In genomic region chr5:95780597-95780996, GRCh38 we compare ENCODE assay signal across 10 cellular contexts. TPM values are rescaled to one million over a fixed set of nuclear protein-coding genes. Genes with fewer than 3 reads are reported as not detected.
DNase-seq lines count a peak whose midpoint lies in the region; ATAC-seq, FAIRE-seq and TF ChIP-seq lines count a peak whose summit lies in the region.
"Had no signal": no experiment of that assay in that cellular context is flagged by ENCODE, and none has a peak within 500 bp of the region (broad histone marks: within the 10 kb centered on the region; RNA-seq: fewer than 3 reads in every experiment).

No MANE protein-coding gene starts in this region.

- no peak overlapping the region for H2BK12ac ChIP-seq in H1 (ENCODE audit: low read depth, low read length)

- no peak for TF ChIP-seq POLR2A in H1 (IDR thresholded peaks at IDR 0.05; ENCODE audit: control extremely low read depth in 1 of 2, low read depth in 2 of 2, low read length in 2 of 2)

- no peak overlapping the region for H2BK15ac ChIP-seq in H1 (ENCODE audit: low read length)

- no peak overlapping the region for H3K23ac ChIP-seq in H1 (ENCODE audit: insufficient read length)

- H3K4me2 ChIP-seq in H1 (ENCODE audit: insufficient read depth in 1 of 2, low read depth in 2 of 2, low read length in 2 of 2) = no peak overlapping the region

- H3K23me2 ChIP-seq in H1 (ENCODE audit: low read depth, low read length) = no peaks in the 10 kb centered on the region

- H3K27ac ChIP-seq in H1 (ENCODE audit: low read depth, low read length) (no peak overlapping the region), upper lobe of right lung (peak overlapping the region; percentile 15)

- TF ChIP-seq EP300 in H1 (IDR thresholded peaks at IDR 0.05; ENCODE audit: borderline replicate concordance in 1 of 2, low read depth in 2 of 2, low read length in 2 of 2) = no peak

- TF ChIP-seq CTCF in H1 (IDR thresholded peaks at IDR 0.05; ENCODE audit: control extremely low read depth in 1 of 3, insufficient read depth in 1 of 3, low read depth in 1 of 3, low read length in 3 of 3) (no peak), natural killer cell (IDR thresholded peaks at IDR 0.05) (no peak), upper lobe of right lung (IDR thresholded peaks at IDR 0.05) (no peak)

- H3K4me3 ChIP-seq in H1 (ENCODE audit: extremely low read depth in 1 of 4, insufficient read depth in 2 of 4, low read depth in 3 of 4, low read length in 4 of 4) (no peak overlapping the region), upper lobe of right lung (no peak overlapping the region)
- H3K4me3 ChIP-seq: MG63 had no signal

- H3K27me3 ChIP-seq in H1 (replicated peaks in 1 of 4; ENCODE audit: control insufficient read depth in 3 of 4, extremely low read depth in 1 of 4, insufficient read depth in 3 of 4, low read length in 3 of 4) (no peaks in the 10 kb centered on the region), upper lobe of right lung (no peaks in the 10 kb centered on the region)
- H3K27me3 ChIP-seq: MG63 had no signal

- DNase-seq in T-helper 2 cell treated with Interferon-gamma antibody and Interleukin-4, amounts not matched to agents 5 μg/mL and 100 μg/mL, for 36 hours (ENCODE audit: low spot score) = no peak
- no peak for DNase-seq in T-helper 2 cell
- no peak for DNase-seq in H1 (ENCODE audit: low read depth in 1 of 2, low spot score in 2 of 2)
- no peak for DNase-seq in natural killer cell
- no peak for DNase-seq in upper lobe of right lung
- no peak for DNase-seq in nucleus accumbens (lab: John Stamatoyannopoulos, UW)
- DNase-seq in NCI-H748 (lab: John Stamatoyannopoulos, UW; ENCODE audit: unreplicated experiment) = no peak
- no peak for DNase-seq in mucosa of gallbladder (ENCODE audit: low spot score)

- no peak overlapping the region for H3K18ac ChIP-seq in H1 (ENCODE audit: extremely low read depth, low read length)

- intact Hi-C loops in natural killer cell (cut with micrococcal nuclease) (loop anchor here (2.0 kb wide), 1 partner anchor 50 kb away; the partner anchor contains the start of gene RHOBTB3), upper lobe of right lung (cut with DNase I) (loop anchor here (5.0 kb wide), 1 partner anchor 67 kb away; no protein-coding TSS in a partner anchor)

- no peak for TF ChIP-seq RAD21 in H1 (IDR thresholded peaks at IDR 0.05 in 1 of 2, conservative IDR thresholded peaks at IDR 0.05 in 1 of 2; ENCODE audit: low read depth in 2 of 2, low read length in 2 of 2)

- H3K4me1 Mint-ChIP-seq in T-helper 2 cell treated with Interferon-gamma antibody and Interleukin-4, amounts not matched to agents 5 μg/mL and 100 μg/mL, for 36 hours (ENCODE audit: low read depth) = peaks cover 18% of the 10 kb centered on the region
- H3K4me1 Mint-ChIP-seq in natural killer cell = peaks cover 23 to 24% of the 10 kb centered on the region in 2 donors

- H4K20me1 ChIP-seq in H1 (replicated peaks in 1 of 2; ENCODE audit: control insufficient read depth in 1 of 2, insufficient read depth in 2 of 2, low read length in 2 of 2) = no peaks in the 10 kb centered on the region

- CTCF ChIA-PET in H1 (lab: Charles Lee; ENCODE audit: partially characterized antibody) = interaction anchor here (0.6 to 4.7 kb wide), 36 partner anchors 9 to 556 kb away, joined by 3 to 120 read pairs (median 7); partner anchors contain the start of genes GLRX, RFESD and RHOBTB3

- H3K36me3 Mint-ChIP-seq in T-helper 2 cell treated with Interferon-gamma antibody and Interleukin-4, amounts not matched to agents 5 μg/mL and 100 μg/mL, for 36 hours (ENCODE audit: low read depth) = no peaks in the 10 kb centered on the region
- H3K36me3 Mint-ChIP-seq in natural killer cell = peaks cover 5% of the 10 kb centered on the region

- H3K4me3 Mint-ChIP-seq in T-helper 2 cell treated with Interferon-gamma antibody and Interleukin-4, amounts not matched to agents 5 μg/mL and 100 μg/mL, for 36 hours = peak overlapping the region; percentile 68
- no peak overlapping the region for H3K4me3 Mint-ChIP-seq in natural killer cell
- H3K4me3 Mint-ChIP-seq: activated naive CD8-positive, alpha-beta T cell treated with anti-CD3 and anti-CD28 coated beads, Interleukin-2, amount 50 U/mL, for 24 hours had no signal

- no peak overlapping the region for H3K9ac ChIP-seq in H1 (replicated peaks in 1 of 4; ENCODE audit: extremely low read depth in 1 of 4, low read depth in 3 of 4, low read length in 3 of 4)

- H3K9me3 Mint-ChIP-seq in T-helper 2 cell treated with Interferon-gamma antibody and Interleukin-4, amounts not matched to agents 5 μg/mL and 100 μg/mL, for 36 hours = no peaks in the 10 kb centered on the region
- H3K9me3 Mint-ChIP-seq in natural killer cell = no peaks in the 10 kb centered on the region
- H3K9me3 Mint-ChIP-seq: activated naive CD8-positive, alpha-beta T cell treated with anti-CD3 and anti-CD28 coated beads, Interleukin-2, amount 50 U/mL, for 24 hours had no signal

- peaks cover under 1% of the 10 kb centered on the region for H3K27me3 Mint-ChIP-seq in T-helper 2 cell treated with Interferon-gamma antibody and Interleukin-4, amounts not matched to agents 5 μg/mL and 100 μg/mL, for 36 hours (ENCODE audit: low read depth)
- no peaks in the 10 kb centered on the region for H3K27me3 Mint-ChIP-seq in natural killer cell (ENCODE audit: low read depth in 2 of 2)
- H3K27me3 Mint-ChIP-seq: activated naive CD8-positive, alpha-beta T cell treated with anti-CD3 and anti-CD28 coated beads, Interleukin-2, amount 50 U/mL, for 24 hours had no signal

- POLR2A ChIA-PET in H1 (lab: Charles Lee; ENCODE audit: partially characterized antibody) = no interaction called here

- no peak overlapping the region for H3K27ac Mint-ChIP-seq in T-helper 2 cell treated with Interferon-gamma antibody and Interleukin-4, amounts not matched to agents 5 μg/mL and 100 μg/mL, for 36 hours
- H3K27ac Mint-ChIP-seq in natural killer cell = peak overlapping the region; percentile 76 to 79
- H3K27ac Mint-ChIP-seq: activated naive CD8-positive, alpha-beta T cell treated with anti-CD3 and anti-CD28 coated beads, Interleukin-2, amount 50 U/mL, for 24 hours had no signal

- no peak overlapping the region for H3K56ac ChIP-seq in H1 (replicated peaks; ENCODE audit: insufficient read length, low read depth, low read length)

- H3K36me3 ChIP-seq in H1 (ENCODE audit: control insufficient read depth in 2 of 4, insufficient read depth in 4 of 4, low read length in 3 of 4) (no peaks in the 10 kb centered on the region), upper lobe of right lung (no peaks in the 10 kb centered on the region)

- no peak overlapping the region for H2AFZ ChIP-seq in H1 (ENCODE audit: low read length)

- no peaks in the 10 kb centered on the region for H3K79me2 ChIP-seq in H1 (ENCODE audit: control insufficient read depth in 1 of 2, insufficient read depth in 2 of 2, low read length in 2 of 2)

- no peak overlapping the region for H2BK20ac ChIP-seq in H1 (ENCODE audit: low read length)

- no peak overlapping the region for H3K4ac ChIP-seq in H1 (replicated peaks; ENCODE audit: insufficient read length, low read depth, low read length)

- H4K91ac ChIP-seq in H1 (replicated peaks; ENCODE audit: insufficient read length, low read length) = no peak overlapping the region

- H2BK5ac ChIP-seq in H1 (ENCODE audit: low read depth, low read length) = no peak overlapping the region

- no peak for FAIRE-seq in H1 (lab: Jason Lieb, UNC)

- ATAC-seq in natural killer cell (peak in 1 of 3 donors; percentile 5), upper lobe of right lung (no peak)

- H3K9me3 ChIP-seq in H1 (ENCODE audit: insufficient read depth in 2 of 2, low read depth in 1 of 2, low read length in 1 of 2) (no peaks in the 10 kb centered on the region), upper lobe of right lung (no peaks in the 10 kb centered on the region)
- H3K9me3 ChIP-seq: MG63 had no signal

- H3K4me1 ChIP-seq in H1 (replicated peaks in 1 of 4; ENCODE audit: control insufficient read depth in 3 of 4, insufficient read depth in 4 of 4, low read length in 3 of 4) = no peaks in the 10 kb centered on the region
- peaks cover 20% of the 10 kb centered on the region for H3K4me1 ChIP-seq in upper lobe of right lung

- H4K5ac ChIP-seq in H1 (ENCODE audit: insufficient read length, low read depth, low read length) = no peak overlapping the region

- H2BK120ac ChIP-seq in H1 (replicated peaks; ENCODE audit: low read depth, low read length) = no peak overlapping the region

- 92% methylated on average over 7 of the region's 7 CpGs; no CpG with 5 or more reads in 1 of the 2 experiments for WGBS in H1 (ENCODE audit: extremely low coverage in 1 of 2, insufficient coverage in 1 of 2, insufficient read length in 1 of 2, insufficient replicate concordance in 2 of 2, low coverage in 1 of 2, low lambda C conversion rate in 2 of 2, missing lambda C conversion rate in 1 of 2), 2 experiments

- no peak overlapping the region for H3K14ac ChIP-seq in H1 (ENCODE audit: insufficient read length)

- no peak overlapping the region for H2AK5ac ChIP-seq in H1 (ENCODE audit: low read depth, low read length)

- no peak overlapping the region for H4K8ac ChIP-seq in H1 (ENCODE audit: extremely low read depth, insufficient read depth, low read length)

- H3K79me1 ChIP-seq in H1 (ENCODE audit: low read depth, low read length) = no peaks in the 10 kb centered on the region

RNA-seq across cellular contexts. Expression of gene GLRX, which starts 41.9 kb away (rescaled TPM):
- 21.6 and 22.9 TPM in 2 replicates for total RNA-seq in H1 (2021; fragmentation: NEBNext Ultra II Directional; extraction: Animal tissue kit (Norgen Biotek cat#: 25700))
- 13.2 and 31.2 TPM in 2 replicates for polyA plus RNA-seq in H1 (2011; rRNA removed)
- polyA plus RNA-seq in H1 (2011; cell fraction: cytosol; rRNA removed) = 49.0 TPM
- polyA plus RNA-seq in H1 (2011; cell fraction: nucleus; rRNA removed) = 23.8 TPM
- polyA plus RNA-seq in H1 (2012, experiment 1 of 2) = 47.6 to 52.5 TPM (median 49.8 TPM) in 4 replicates
- polyA plus RNA-seq in H1 (2012, experiment 2 of 2) = 6.8 TPM
- polyA plus RNA-seq in H1 (2013, experiment 1 of 2) = 21.4 TPM
- 21.3 TPM for polyA plus RNA-seq in H1 (2013, experiment 2 of 2)
- polyA minus RNA-seq in H1 (2011; rRNA and poly(A)+ RNA removed) = 23.9 and 28.2 TPM in 2 replicates
- polyA minus RNA-seq in H1 (2011; cell fraction: cytosol; rRNA and poly(A)+ RNA removed) = 8.4 TPM
- 34.3 TPM for polyA minus RNA-seq in H1 (2011; cell fraction: nucleus; rRNA and poly(A)+ RNA removed)
- total RNA-seq in natural killer cell = 100 to 1,000 TPM in 1 of 3 donors, 10 to 100 TPM in 2; 59.2 to 102 (median 62.5) TPM
- total RNA-seq in upper lobe of right lung = 88.4 TPM
- total RNA-seq in mucosa of gallbladder = 64.4 TPM

RNA-seq across cellular contexts. Expression of gene RHOBTB3, which starts 49.5 kb away (rescaled TPM):
- total RNA-seq in H1 (2021; fragmentation: NEBNext Ultra II Directional; extraction: Animal tissue kit (Norgen Biotek cat#: 25700)) = 8.2 and 11.5 TPM in 2 replicates
- polyA plus RNA-seq in H1 (2011; rRNA removed) = 16.1 and 17.5 TPM in 2 replicates
- 10.9 TPM for polyA plus RNA-seq in H1 (2011; cell fraction: cytosol; rRNA removed)
- 14.9 TPM for polyA plus RNA-seq in H1 (2011; cell fraction: nucleus; rRNA removed)
- polyA plus RNA-seq in H1 (2012, experiment 1 of 2) = 8.1 to 16.9 TPM (median 13.1 TPM) in 4 replicates
- polyA plus RNA-seq in H1 (2012, experiment 2 of 2) = 0.64 TPM
- 8.8 TPM for polyA plus RNA-seq in H1 (2013, experiment 1 of 2)
- polyA plus RNA-seq in H1 (2013, experiment 2 of 2) = 11.7 TPM
- polyA minus RNA-seq in H1 (2011; rRNA and poly(A)+ RNA removed) = 42.5 and 52.5 TPM in 2 replicates
- polyA minus RNA-seq in H1 (2011; cell fraction: cytosol; rRNA and poly(A)+ RNA removed) = 30.8 TPM
- polyA minus RNA-seq in H1 (2011; cell fraction: nucleus; rRNA and poly(A)+ RNA removed) = 33.2 TPM
- 10 to 100 TPM; 46.5 to 55.1 (median 46.5) TPM for total RNA-seq in natural killer cell
- 54.2 TPM for total RNA-seq in upper lobe of right lung
- 38.6 TPM for total RNA-seq in mucosa of gallbladder
